ENCODE assay signal across 16 cellular contexts in the genomic region with DNA sequence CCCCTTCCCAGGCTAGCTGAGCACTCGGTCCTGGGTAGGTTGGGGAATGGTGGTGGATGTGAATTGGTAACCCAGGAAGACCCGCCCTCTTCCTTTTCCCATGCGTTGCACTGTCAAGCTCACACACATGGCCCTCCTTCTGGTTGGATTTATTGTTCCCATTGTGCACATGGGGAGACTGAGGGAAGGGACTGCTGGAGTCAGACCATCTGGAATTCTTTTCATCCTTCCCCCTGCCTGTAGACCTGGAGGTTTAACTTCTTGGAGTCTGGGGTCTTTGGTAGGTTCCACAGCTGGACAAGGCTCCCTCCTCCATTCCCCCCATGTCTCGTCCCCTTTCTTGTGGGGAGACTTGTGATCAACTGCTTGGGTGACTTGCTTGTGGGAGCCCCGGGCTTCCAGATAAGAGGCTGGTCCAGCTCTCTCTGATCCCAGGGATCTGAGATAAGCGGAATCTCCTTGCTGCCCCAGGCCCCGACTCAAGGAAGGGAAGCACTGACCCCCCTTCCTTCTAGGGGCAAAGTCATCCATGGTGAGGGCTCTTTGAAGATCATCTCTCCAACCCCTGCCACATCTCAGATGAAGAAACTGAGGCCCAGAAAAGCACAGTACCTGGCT. TPM values are rescaled to one million over a fixed set of nuclear protein-coding genes. Genes with fewer than 3 reads are reported as not detected.
DNase-seq lines count a peak whose midpoint lies in the region; ATAC-seq, FAIRE-seq and TF ChIP-seq lines count a peak whose summit lies in the region.
"Had no signal": no experiment of that assay in that cellular context is flagged by ENCODE, and none has a peak within 500 bp of the region (broad histone marks: within the 10 kb centered on the region; RNA-seq: fewer than 3 reads in every experiment).

No MANE protein-coding gene starts in this region.

- H3K79me2 ChIP-seq in keratinocyte (ENCODE audit: control insufficient read depth, insufficient read depth, low read length): peaks cover 49% of the 10 kb centered on the region

- no peaks in the 10 kb centered on the region for H4K20me1 ChIP-seq in keratinocyte (ENCODE audit: control insufficient read depth, extremely low read depth, insufficient read depth, low read length)

- intact Hi-C loops in ascending aorta (cut with DNase I): no loop called here

- no peaks in the 10 kb centered on the region for H3K9me1 ChIP-seq in keratinocyte (ENCODE audit: control insufficient read depth, extremely low read depth, insufficient read depth, low read length)

- H3K4me3 ChIP-seq in ascending aorta (no peak overlapping the region), keratinocyte (ENCODE audit: control insufficient read depth in 2 of 3, extremely low read depth in 1 of 3, insufficient read depth in 2 of 3, low read depth in 1 of 3, low read length in 3 of 3) (no peak overlapping the region), skin epidermis (no peak overlapping the region)
- H3K4me3 ChIP-seq: mucosa of descending colon had no signal

- H3K4me2 ChIP-seq in keratinocyte (ENCODE audit: control insufficient read depth, extremely low read depth, insufficient read depth, low read depth, low read length): peak overlapping the region; percentile 93

- H3K27me3 ChIP-seq in ascending aorta (no peaks in the 10 kb centered on the region), keratinocyte (ENCODE audit: control insufficient read depth, extremely low read depth, insufficient read depth, low read length) (no peaks in the 10 kb centered on the region)

- no peaks in the 10 kb centered on the region for H3K36me3 ChIP-seq in ascending aorta
- peaks cover 0 to 6% of the 10 kb centered on the region in 2 experiments for H3K36me3 ChIP-seq in keratinocyte (ENCODE audit: control insufficient read depth in 2 of 2, extremely low read depth in 1 of 2, insufficient read depth in 2 of 2, low read length in 2 of 2)

- peaks cover 7 to 12% of the 10 kb centered on the region in 2 donors for H3K4me1 ChIP-seq in ascending aorta
- peaks cover 75% of the 10 kb centered on the region for H3K4me1 ChIP-seq in keratinocyte (ENCODE audit: control insufficient read depth, extremely low read depth, insufficient read depth, low read length)

- TF ChIP-seq CTCF in GM13976 (IDR thresholded peaks at IDR 0.05; ENCODE audit: borderline replicate concordance, control extremely low read depth, extremely low read depth, insufficient read depth, missing control alignments): no peak
- TF ChIP-seq CTCF in ascending aorta (IDR thresholded peaks at IDR 0.05): no peak
- TF ChIP-seq CTCF in keratinocyte (optimal IDR thresholded peaks at IDR 0.05 in 1 of 3, IDR thresholded peaks at IDR 0.05 in 1 of 3, conservative IDR thresholded peaks at IDR 0.05 in 1 of 3; ENCODE audit: extremely low read depth in 1 of 3, insufficient read depth in 2 of 3, low read length in 3 of 3): no peak

- DNase-seq in GM13976 (ENCODE audit: low spot score): peak; percentile 5
- no peak for DNase-seq in ascending aorta (ENCODE audit: low spot score in 2 of 2)
- no peak for DNase-seq in keratinocyte (ENCODE audit: low read depth, low spot score)
- no peak for DNase-seq in AG20443 (ENCODE audit: low spot score)
- DNase-seq: activated CD4-positive, CD25-positive, alpha-beta regulatory T cell treated with anti-CD3 and anti-CD28 coated beads, Interleukin-2, amount 50 U/mL, for 72 hours; activated naive CD4-positive, alpha-beta T cell treated with Interleukin-2 at 50 U/mL for 16 hours; effector memory CD4-positive, alpha-beta T cell; foreskin melanocyte; mucosa of descending colon; NCI-H748 treated with DMSO at 0.1 percent for 48 hours; posterior cingulate gyrus had no signal

- in situ Hi-C loops in GM13976 (cut with MboI; ENCODE audit: low sequenced_read_pairs, unreplicated experiment): no loop called here

- ATAC-seq in HG02798 (IDR thresholded peaks at IDR 0.05; ENCODE audit: poor library complexity, unreplicated experiment) (no peak), HG02885 (IDR thresholded peaks at IDR 0.05; ENCODE audit: poor library complexity, unreplicated experiment) (no peak), HG03520 (IDR thresholded peaks at IDR 0.05; ENCODE audit: unreplicated experiment) (no peak)
- ATAC-seq: mucosa of descending colon had no signal

- H3K27ac ChIP-seq in ascending aorta: peak overlapping the region; percentile 3 to 24
- peak overlapping the region; percentile 99 for H3K27ac ChIP-seq in keratinocyte (ENCODE audit: control insufficient read depth, insufficient read depth, low read length)
- H3K27ac ChIP-seq in skin epidermis: peak overlapping the region in 15 of 21 experiments; percentile 69 to 95 (median 87)

- dilution Hi-C loops in keratinocyte (cut with MboI; ENCODE audit: extremely low pct_ligation_motif_present, low sequenced_read_pairs): no loop called here

- no peak for FAIRE-seq in keratinocyte (lab: Jason Lieb, UNC)

- H3K9me3 ChIP-seq in ascending aorta (no peaks in the 10 kb centered on the region), keratinocyte (ENCODE audit: control insufficient read depth, low read depth, low read length) (no peaks in the 10 kb centered on the region)
- H3K9me3 ChIP-seq: mucosa of descending colon had no signal

- H2AFZ ChIP-seq in keratinocyte (ENCODE audit: control insufficient read depth, low read length): no peak overlapping the region

- peak overlapping the region; percentile 90 for H3K9ac ChIP-seq in keratinocyte (ENCODE audit: control insufficient read depth, extremely low read depth, insufficient read depth, low read length)

RNA-seq across cellular contexts. Expression of a gene that starts 55.7 kb away (rescaled TPM):
- 87.3 TPM for total RNA-seq in ascending aorta
- 11.2 to 12.0 TPM (median 11.2 TPM) in 3 replicates for polyA plus RNA-seq in keratinocyte
- 2.0 TPM for polyA plus RNA-seq in keratinocyte (2011; ENCODE audit: low read depth)
- polyA plus RNA-seq in keratinocyte (2011; cell fraction: cytosol; rRNA removed): 14.5 and 17.2 TPM in 2 replicates
- polyA plus RNA-seq in keratinocyte (2011; cell fraction: nucleus; rRNA removed): 12.3 and 14.8 TPM in 2 replicates
- 1.3 and 12.0 TPM in 2 replicates for polyA plus RNA-seq in keratinocyte (2012; ENCODE audit: low replicate concordance)
- 9.7 to 19.1 TPM (median 14.7 TPM) in 3 replicates for polyA minus RNA-seq in keratinocyte
- polyA minus RNA-seq in keratinocyte (2011; cell fraction: cytosol; rRNA and poly(A)+ RNA removed): 16.7 TPM
- 2.8 and 8.0 TPM in 2 replicates for polyA minus RNA-seq in keratinocyte (2011; cell fraction: nucleus; rRNA and poly(A)+ RNA removed)
- polyA plus RNA-seq: IgD-negative memory B cell had no signal

RNA-seq across cellular contexts. Expression of a gene that starts 58.9 kb away (rescaled TPM):
- 48.9 TPM for total RNA-seq in ascending aorta
- 32.0 to 97.4 TPM (median 68.4 TPM) in 3 replicates for polyA plus RNA-seq in keratinocyte
- 241 TPM for polyA plus RNA-seq in keratinocyte (2011; ENCODE audit: low read depth)
- polyA plus RNA-seq in keratinocyte (2011; cell fraction: cytosol; rRNA removed): 54.2 and 93.1 TPM in 2 replicates
- polyA plus RNA-seq in keratinocyte (2011; cell fraction: nucleus; rRNA removed): 103 and 117 TPM in 2 replicates
- 86.9 and 135 TPM in 2 replicates for polyA plus RNA-seq in keratinocyte (2012; ENCODE audit: low replicate concordance)
- polyA minus RNA-seq in keratinocyte: 39.1 to 147 TPM (median 82.5 TPM) in 3 replicates
- 38.0 TPM for polyA minus RNA-seq in keratinocyte (2011; cell fraction: cytosol; rRNA and poly(A)+ RNA removed)
- polyA minus RNA-seq in keratinocyte (2011; cell fraction: nucleus; rRNA and poly(A)+ RNA removed): 38.4 and 63.9 TPM in 2 replicates

RNA-seq across cellular contexts. Expression of a gene that starts 59.2 kb away (rescaled TPM):
- 1.6 TPM for total RNA-seq in ascending aorta
- polyA plus RNA-seq in keratinocyte: 16.2 to 29.0 TPM (median 19.6 TPM) in 3 replicates
- 6.1 TPM for polyA plus RNA-seq in keratinocyte (2011; ENCODE audit: low read depth)
- polyA plus RNA-seq in keratinocyte (2011; cell fraction: cytosol; rRNA removed): 8.9 and 15.4 TPM in 2 replicates
- 43.0 and 45.2 TPM in 2 replicates for polyA plus RNA-seq in keratinocyte (2011; cell fraction: nucleus; rRNA removed)
- polyA plus RNA-seq in keratinocyte (2012; ENCODE audit: low replicate concordance): 8.5 and 11.2 TPM in 2 replicates
- 9.4 to 37.5 TPM (median 16.7 TPM) in 3 replicates for polyA minus RNA-seq in keratinocyte
- polyA minus RNA-seq in keratinocyte (2011; cell fraction: cytosol; rRNA and poly(A)+ RNA removed): 7.9 TPM
- polyA minus RNA-seq in keratinocyte (2011; cell fraction: nucleus; rRNA and poly(A)+ RNA removed): 21.9 and 48.9 TPM in 2 replicates

Comparison
In these comparisons a context has a peak if more than half of its experiments do, and no peak if none do; other contexts are left out.
1. H3K27ac ChIP-seq: peak in every context shown above with its lines; median percentile 99 in keratinocyte; 87 in skin epidermis; 14 in ascending aorta.